In genomic region chr22:43923631-43924548, GRCh38 we compare ENCODE assay signal across 8 cellular contexts. TPM values are rescaled to one million over a fixed set of nuclear protein-coding genes. Genes with fewer than 3 reads are reported as not detected.
A peak's percentile ranks its signal among the peaks of the same experiment; 100 is the strongest.
DNase-seq lines count a peak whose midpoint lies in the region; ATAC-seq and TF ChIP-seq lines count a peak whose summit lies in the region.

A gene with protein sequence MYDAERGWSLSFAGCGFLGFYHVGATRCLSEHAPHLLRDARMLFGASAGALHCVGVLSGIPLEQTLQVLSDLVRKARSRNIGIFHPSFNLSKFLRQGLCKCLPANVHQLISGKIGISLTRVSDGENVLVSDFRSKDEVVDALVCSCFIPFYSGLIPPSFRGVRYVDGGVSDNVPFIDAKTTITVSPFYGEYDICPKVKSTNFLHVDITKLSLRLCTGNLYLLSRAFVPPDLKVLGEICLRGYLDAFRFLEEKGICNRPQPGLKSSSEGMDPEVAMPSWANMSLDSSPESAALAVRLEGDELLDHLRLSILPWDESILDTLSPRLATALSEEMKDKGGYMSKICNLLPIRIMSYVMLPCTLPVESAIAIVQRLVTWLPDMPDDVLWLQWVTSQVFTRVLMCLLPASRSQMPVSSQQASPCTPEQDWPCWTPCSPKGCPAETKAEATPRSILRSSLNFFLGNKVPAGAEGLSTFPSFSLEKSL (plus strand): TSS chr22:43923805. CDS start chr22:43923912, 107 bp downstream.

- peak; percentile 94 to 96 for ATAC-seq in right cardiac atrium
- ATAC-seq in HG03196 (IDR thresholded peaks at IDR 0.05; ENCODE audit: unreplicated experiment): no peak

- in situ Hi-C loops in transverse colon (cut with MboI; ENCODE audit: low pct_ligation_motif_present in 1 of 4, low pct_unique_long_range_greater_than_20kb in 1 of 4, low sequenced_read_pairs in 3 of 4): no loop called here

- H3K36me3 ChIP-seq in ascending aorta (no peaks in the 10 kb centered on the region), prostate gland (no peaks in the 10 kb centered on the region), transverse colon (no peaks in the 10 kb centered on the region)

- DNase-seq in GF-D8 (lab: John Stamatoyannopoulos, UW) (peak; percentile 3), NCI-H1417 (lab: John Stamatoyannopoulos, UW) (peak; percentile 77 to 89 (median 85)), T-helper 9 cell (peak; percentile 60), ascending aorta (ENCODE audit: low spot score in 2 of 2) (peak; percentile 26 to 90), right cardiac atrium (peak; percentile 94 to 97 (median 96)), prostate gland (ENCODE audit: low spot score) (peak; percentile 92), transverse colon (peak; percentile 87)

- H3K4me1 ChIP-seq in ascending aorta (peaks cover 0 to 9% of the 10 kb centered on the region in 2 donors), right cardiac atrium (ENCODE audit: control insufficient read depth, insufficient read depth, low read length) (no peaks in the 10 kb centered on the region), prostate gland (replicated peaks) (no peaks in the 10 kb centered on the region), transverse colon (peaks cover 3 to 13% (median 10%) of the 10 kb centered on the region in 4 donors)

- TF ChIP-seq EP300 in transverse colon (IDR thresholded peaks at IDR 0.05; ENCODE audit: low read depth): no peak

- H3K27ac ChIP-seq in ascending aorta: no peak within 1 kb of the TSS
- no peak within 1 kb of the TSS for H3K27ac ChIP-seq in right cardiac atrium (ENCODE audit: low read length)
- H3K27ac ChIP-seq in prostate gland: peak within 1 kb of the TSS in 1 of 2 donors; percentile 20
- peak within 1 kb of the TSS in 1 of 4 donors; percentile 18 for H3K27ac ChIP-seq in transverse colon

- no peaks in the 10 kb centered on the region for H3K9me3 ChIP-seq in ascending aorta
- H3K9me3 ChIP-seq in right cardiac atrium (ENCODE audit: control insufficient read depth, low read length): no peaks in the 10 kb centered on the region
- H3K9me3 ChIP-seq in prostate gland: no peaks in the 10 kb centered on the region
- H3K9me3 ChIP-seq in transverse colon: no peaks in the 10 kb centered on the region

- intact Hi-C loops in ascending aorta (cut with DNase I) (loop anchor here (2.0 kb wide), 1 partner anchor 31 kb away; the partner anchor contains the start of gene SAMM50), right cardiac atrium (cut with DNase I) (no loop called here), prostate gland (cut with DNase I) (no loop called here), transverse colon (cut with DNase I; ENCODE audit: low total_unique reads) (no loop called here)

- H3K27me3 ChIP-seq in ascending aorta (peaks cover 14% of the 10 kb centered on the region), right cardiac atrium (ENCODE audit: control insufficient read depth, insufficient read depth) (no peaks in the 10 kb centered on the region), prostate gland (replicated peaks; ENCODE audit: insufficient read depth) (no peaks in the 10 kb centered on the region), transverse colon (peaks cover 20% of the 10 kb centered on the region)

- TF ChIP-seq POLR2A in prostate gland (IDR thresholded peaks at IDR 0.05) (peak; percentile 68), transverse colon (IDR thresholded peaks at IDR 0.05) (peak; percentile 12)

- 2% methylated on average over 107 of the region's 107 CpGs for WGBS in right cardiac atrium
- WGBS in prostate gland: 3% methylated on average over 91 of the region's 107 CpGs
- WGBS in transverse colon (ENCODE audit: low coverage in 1 of 2), 2 donors: 13% methylated on average over 24 of the region's 107 CpGs; no CpG with 5 or more reads in 1 of the 2 donors

- TF ChIP-seq CTCF in ascending aorta (IDR thresholded peaks at IDR 0.05) (no peak), prostate gland (IDR thresholded peaks at IDR 0.05) (no peak), transverse colon (IDR thresholded peaks at IDR 0.05) (no peak)

- H3K4me3 ChIP-seq in ascending aorta: peak within 1 kb of the TSS; percentile 55 to 76
- H3K4me3 ChIP-seq in right cardiac atrium (ENCODE audit: low read length): peak within 1 kb of the TSS; percentile 33
- peak within 1 kb of the TSS; percentile 41 to 48 for H3K4me3 ChIP-seq in prostate gland
- H3K4me3 ChIP-seq in transverse colon: peak within 1 kb of the TSS; percentile 19 to 55 (median 42)

RNA-seq across cellular contexts. Expression of the gene that starts here (rescaled TPM):
- total RNA-seq in ascending aorta (not detected), right cardiac atrium (1 to 10 TPM in 1 of 4 donors, under 1 TPM in 1, not detected in 2; 0.15 to 1.0 TPM), prostate gland (under 1 TPM; 0.14 to 0.28 TPM), transverse colon (under 1 TPM in 1 of 4 donors, not detected in 3; 0.32 TPM)
- 0.48 TPM for polyA plus RNA-seq in right cardiac atrium

Comparison
In these comparisons a context has a peak if more than half of its experiments do, and no peak if none do; other contexts are left out.
1. Peak in DNase-seq and H3K4me3 ChIP-seq in ascending aorta; RNA of the gene not detected or under 1 TPM.
2. Peak in DNase-seq and H3K4me3 ChIP-seq in prostate gland; RNA of the gene not detected or under 1 TPM.
3. Peak in DNase-seq and H3K4me3 ChIP-seq in transverse colon; RNA of the gene not detected or under 1 TPM.
4. DNase-seq: peak in every context shown above with its lines; median percentile 96 in right cardiac atrium; 92 in prostate gland; 87 in transverse colon; 85 in NCI-H1417; 60 in T-helper 9 cell; 58 in ascending aorta; 3 in GF-D8.